Comparison of ENCODE assay signal across 18 cellular contexts in genomic region chr6:32906539-32906938, GRCh38. TPM values are rescaled to one million over a fixed set of nuclear protein-coding genes. Genes with fewer than 3 reads are reported as not detected.
DNase-seq lines count a peak whose midpoint lies in the region; ATAC-seq, FAIRE-seq and TF ChIP-seq lines count a peak whose summit lies in the region.
"Had no signal": no experiment of that assay in that cellular context is flagged by ENCODE, and none has a peak within 500 bp of the region (broad histone marks: within the 10 kb centered on the region; RNA-seq: fewer than 3 reads in every experiment).

No MANE protein-coding gene starts in this region.

- H3K9me3 ChIP-seq in GM23248 (ENCODE audit: low read depth): no peaks in the 10 kb centered on the region
- H3K9me3 ChIP-seq: ascending aorta, mucosa of descending colon, neutrophil, upper lobe of left lung had no signal

- DNase-seq in A172 (ENCODE audit: low spot score): peak; percentile 23
- peak; percentile 65 for DNase-seq in GM23248
- peak; percentile 67 for DNase-seq in fibroblast of peridontal ligament (ENCODE audit: extremely low read depth)
- DNase-seq in HTR-8/SVneo (ENCODE audit: insufficient read length, low spot score): no peak
- DNase-seq in NCI-H2171 (lab: John Stamatoyannopoulos, UW): no peak
- no peak for DNase-seq in SHP77 treated with DMSO at 0.1 percent for 48 hours (lab: John Stamatoyannopoulos, UW)
- DNase-seq: activated CD4-positive, alpha-beta T cell treated with anti-CD3 and anti-CD28 coated beads, Interleukin-2, amount 50 U/mL, for 1 hour; activated naive CD4-positive, alpha-beta T cell treated with Interleukin-2 at 50 U/mL for 16 hours; CD8-positive, alpha-beta T cell; mucosa of descending colon; NCI-H748 treated with DMSO at 0.1 percent for 48 hours; upper lobe of left lung had no signal

- 0 out of 2 replicates have a peak, but pooled peaks cover 3% of the 10 kb centered on the region for H3K36me3 ChIP-seq in GM23248 (ENCODE audit: low read depth)
- H3K36me3 ChIP-seq: ascending aorta, neutrophil, upper lobe of left lung had no signal

- no peak for FAIRE-seq in HTR-8/SVneo (lab: Jason Lieb, UNC)
- FAIRE-seq: A204.1 had no signal

- no peaks in the 10 kb centered on the region for H3F3A ChIP-seq in GM23248 (ENCODE audit: insufficient read depth)

- H3K4me2 ChIP-seq in GM23248 (ENCODE audit: unreplicated experiment): peak overlapping the region; percentile 31
- H3K4me2 ChIP-seq: hepatocyte had no signal

- H2AFZ ChIP-seq in GM23248: no peak overlapping the region
- H2AFZ ChIP-seq: hepatocyte had no signal

- in situ Hi-C loops in GM23248 (cut with MboI): no loop called here

- peaks cover 11% of the 10 kb centered on the region; the same call in 1 of the 2 replicates for H3K4me1 ChIP-seq in GM23248 (ENCODE audit: insufficient read depth)
- H3K4me1 ChIP-seq: ascending aorta, upper lobe of left lung had no signal

- H4K20me1 ChIP-seq in GM23248 (ENCODE audit: insufficient read depth): no peaks in the 10 kb centered on the region

- ATAC-seq in GM19035 (IDR thresholded peaks at IDR 0.05; ENCODE audit: unreplicated experiment): no peak
- ATAC-seq: CD8-positive, alpha-beta T cell; mucosa of descending colon had no signal

- H3K9me2 ChIP-seq in GM23248 (ENCODE audit: insufficient read depth): no peaks in the 10 kb centered on the region

- H3K27ac ChIP-seq in GM23248: no peak overlapping the region
- peak overlapping the region; percentile 10; the same call in 1 of the 2 replicates for H3K27ac ChIP-seq in VCaP
- H3K27ac ChIP-seq: ascending aorta, hepatocyte, neutrophil, upper lobe of left lung had no signal

- H3K27me3 ChIP-seq in GM23248 (replicated peaks; ENCODE audit: insufficient read depth): no peaks in the 10 kb centered on the region
- H3K27me3 ChIP-seq: ascending aorta, hepatocyte, neutrophil, upper lobe of left lung had no signal

- no peak overlapping the region for H3K9ac ChIP-seq in GM23248

- H3K4me3 ChIP-seq in GM23248: no peak overlapping the region
- H3K4me3 ChIP-seq: ascending aorta, hepatocyte, mucosa of descending colon, upper lobe of left lung had no signal

- no peaks in the 10 kb centered on the region for H3K79me2 ChIP-seq in GM23248 (ENCODE audit: insufficient read depth)
- H3K79me2 ChIP-seq: hepatocyte had no signal

- TF ChIP-seq CTCF in VCaP (conservative IDR thresholded peaks at IDR 0.05): no peak

- WGBS in GM23248 (ENCODE audit: low coverage in 1 of 2, low lambda C conversion rate in 2 of 2, missing lambda C conversion rate in 2 of 2), 2 experiments: 72 to 76% methylated on average over 1 of the region's 1 CpG

RNA-seq across cellular contexts. Expression of gene HLA-DMB, which starts 34.3 kb away (rescaled TPM):
- total RNA-seq in A172 (2014; rRNA removed; shearing (Covaris generic)): not detected in 2 replicates
- not detected in 2 replicates for total RNA-seq in GM23248 (2014; rRNA removed; shearing (Covaris generic))
- 0.46 TPM in 1 of 2 replicates, not detected in the other for polyA plus RNA-seq in GM23248 (2016; fragmentation: Nextera tagmentation; extraction: Ambion mirVana)

RNA-seq across cellular contexts. Expression of gene HLA-DMA, which starts 46.4 kb away (rescaled TPM):
- total RNA-seq in A172 (2014; rRNA removed; shearing (Covaris generic)): 0.78 and 1.2 TPM in 2 replicates
- total RNA-seq in GM23248 (2014; rRNA removed; shearing (Covaris generic)): 1.1 and 6.3 TPM in 2 replicates
- polyA plus RNA-seq in GM23248 (2016; fragmentation: Nextera tagmentation; extraction: Ambion mirVana): 5.6 and 6.2 TPM in 2 replicates

RNA-seq across cellular contexts. Expression of gene PSMB9, which starts 52.5 kb away (rescaled TPM):
- 51.9 and 64.7 TPM in 2 replicates for total RNA-seq in A172 (2014; rRNA removed; shearing (Covaris generic))
- 3.4 and 5.1 TPM in 2 replicates for total RNA-seq in GM23248 (2014; rRNA removed; shearing (Covaris generic))
- 11.2 and 12.3 TPM in 2 replicates for polyA plus RNA-seq in GM23248 (2016; fragmentation: Nextera tagmentation; extraction: Ambion mirVana)
- total RNA-seq: hepatocyte had no signal

RNA-seq across cellular contexts. Expression of gene TAP1, which starts 53.0 kb away (rescaled TPM):
- 68.3 and 73.9 TPM in 2 replicates for total RNA-seq in A172 (2014; rRNA removed; shearing (Covaris generic))
- 27.5 and 30.7 TPM in 2 replicates for total RNA-seq in GM23248 (2014; rRNA removed; shearing (Covaris generic))
- polyA plus RNA-seq in GM23248 (2016; fragmentation: Nextera tagmentation; extraction: Ambion mirVana): 29.8 and 30.7 TPM in 2 replicates

Comparison
In these comparisons a context has a peak if more than half of its experiments do, and no peak if none do; other contexts are left out.
1. DNase-seq: peak in A172 (single experiment), GM23248 (single experiment) and fibroblast of peridontal ligament (single experiment); none in HTR-8/SVneo (single experiment), NCI-H2171 (single experiment) and SHP77 treated with DMSO at 0.1 percent for 48 hours (single experiment).